ENCODE assay signal across 7 cellular contexts in genomic region chr18:3262234-3263171, GRCh38.
A peak's percentile ranks its signal among the peaks of the same experiment; 100 is the strongest.
DNase-seq lines count a peak whose midpoint lies in the region; ATAC-seq and TF ChIP-seq lines count a peak whose summit lies in the region.

No MANE protein-coding gene starts in this region.

- no peaks in the 10 kb centered on the region for H3K9me3 ChIP-seq in RWPE2 (ENCODE audit: severe bottlenecking)

- peak overlapping the region; percentile 97 for H3K27ac Mint-ChIP-seq in stimulated activated memory B cell treated with anti-CD40 and anti-IgM and Interleukin-4, amounts not matched to agents 10 μg/mL and 1 μg/mL and 100 μg/mL, for 72 hours

- H3K27ac ChIP-seq in RWPE2 (ENCODE audit: poor library complexity, severe bottlenecking) (peak overlapping the region; percentile 93), brain microvascular endothelial cell (peak overlapping the region; percentile 99)

- no peaks in the 10 kb centered on the region for H3K27me3 ChIP-seq in RWPE2 (ENCODE audit: insufficient read depth, poor library complexity, severe bottlenecking)
- no peaks in the 10 kb centered on the region for H3K27me3 ChIP-seq in brain microvascular endothelial cell (replicated peaks)

- H3K27me3 Mint-ChIP-seq in stimulated activated memory B cell treated with anti-CD40 and anti-IgM and Interleukin-4, amounts not matched to agents 10 μg/mL and 1 μg/mL and 100 μg/mL, for 72 hours = no peaks in the 10 kb centered on the region

- DNase-seq in RWPE2 (ENCODE audit: low spot score) (no peak), brain microvascular endothelial cell (no peak), kidney glomerular epithelial cell (lab: John Stamatoyannopoulos, UW) (peak; percentile 76), MV-4-11 (lab: John Stamatoyannopoulos, UW) (no peak)

- peak; percentile 37 for ATAC-seq in GM18907 (IDR thresholded peaks at IDR 0.05; ENCODE audit: unreplicated experiment)
- peak; percentile 37 for ATAC-seq in HG02943 (IDR thresholded peaks at IDR 0.05; ENCODE audit: low read depth, unreplicated experiment)
- peak; percentile 46 for ATAC-seq in RWPE2 (ENCODE audit: low read depth)
- ATAC-seq in stimulated activated memory B cell treated with anti-CD40 and anti-IgM and Interleukin-4, amounts not matched to agents 10 μg/mL and 1 μg/mL and 100 μg/mL, for 72 hours = peak; percentile 64

- peaks cover 24% of the 10 kb centered on the region for H3K36me3 ChIP-seq in RWPE2 (ENCODE audit: low read depth)
- H3K36me3 ChIP-seq in brain microvascular endothelial cell (replicated peaks) = peaks cover 18% of the 10 kb centered on the region

- peak overlapping the region; percentile 86 for H3K4me3 Mint-ChIP-seq in stimulated activated memory B cell treated with anti-CD40 and anti-IgM and Interleukin-4, amounts not matched to agents 10 μg/mL and 1 μg/mL and 100 μg/mL, for 72 hours

- TF ChIP-seq CTCF in RWPE2 (IDR thresholded peaks at IDR 0.05; ENCODE audit: poor library complexity, severe bottlenecking) (no peak), brain microvascular endothelial cell (IDR thresholded peaks at IDR 0.05; ENCODE audit: low read depth, low read length, missing control alignments) (no peak)

- in situ Hi-C loops in brain microvascular endothelial cell (cut with HindIII; ENCODE audit: low pct_ligation_motif_present, low sequenced_read_pairs) = no loop called here

- H3K4me1 Mint-ChIP-seq in stimulated activated memory B cell treated with anti-CD40 and anti-IgM and Interleukin-4, amounts not matched to agents 10 μg/mL and 1 μg/mL and 100 μg/mL, for 72 hours = peaks cover 82% of the 10 kb centered on the region

- H3K4me1 ChIP-seq in RWPE2 (ENCODE audit: insufficient read depth, poor library complexity, severe bottlenecking) = peaks cover 34% of the 10 kb centered on the region

- peak overlapping the region; percentile 75 for H3K4me3 ChIP-seq in RWPE2 (ENCODE audit: severe bottlenecking)
- H3K4me3 ChIP-seq in brain microvascular endothelial cell (ENCODE audit: low read depth, low read length) = peak overlapping the region; percentile 75

- no peaks in the 10 kb centered on the region for H3K9me3 Mint-ChIP-seq in stimulated activated memory B cell treated with anti-CD40 and anti-IgM and Interleukin-4, amounts not matched to agents 10 μg/mL and 1 μg/mL and 100 μg/mL, for 72 hours

- peaks cover 11% of the 10 kb centered on the region for H3K36me3 Mint-ChIP-seq in stimulated activated memory B cell treated with anti-CD40 and anti-IgM and Interleukin-4, amounts not matched to agents 10 μg/mL and 1 μg/mL and 100 μg/mL, for 72 hours
